1 cellular context compared by ENCODE assay signal in the genomic region with DNA sequence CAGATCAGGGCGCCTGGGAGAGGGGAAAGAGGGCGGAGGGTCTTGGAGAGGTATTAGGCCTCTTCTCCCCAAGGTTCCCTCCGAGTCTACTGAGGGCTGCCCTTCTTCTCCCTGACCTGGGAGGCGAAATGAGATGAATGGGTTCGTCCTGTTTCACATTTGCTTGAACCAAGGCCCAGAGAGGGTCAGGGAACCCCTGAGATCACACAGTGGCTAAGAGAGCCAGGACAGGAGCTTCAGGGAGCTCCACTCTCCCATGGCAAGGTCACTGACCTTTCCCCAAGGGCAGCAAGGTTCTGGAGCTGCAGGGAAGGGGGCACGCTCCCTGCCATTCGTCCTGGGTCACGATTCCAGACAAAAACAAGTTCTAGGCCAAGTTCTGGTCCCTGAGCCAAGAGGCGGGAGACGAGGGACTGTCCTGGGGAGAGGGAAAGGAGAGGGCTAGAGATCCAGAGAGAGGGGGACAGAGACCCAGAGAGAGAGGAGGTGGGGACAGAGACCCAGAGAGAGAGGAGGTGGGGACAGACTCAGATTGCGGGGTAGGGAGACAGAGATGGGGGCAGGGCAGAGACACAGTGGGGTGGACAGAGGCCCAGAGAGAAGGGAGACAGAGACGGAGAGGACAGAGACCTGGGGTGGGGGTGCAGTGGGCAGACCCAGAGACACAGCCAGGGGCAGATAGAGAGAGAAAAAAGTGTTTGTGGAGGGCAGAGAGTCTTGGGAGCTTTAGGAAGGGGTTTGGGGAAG.
TF ChIP-seq lines count a peak whose summit lies in the region.

No MANE protein-coding gene starts in this region.

TF ChIP-seq in K562, 482 proteins besides CTCF, POLR2A, EP300 and RAD21:
- no peak for TF ChIP-seq RFX1 (IDR thresholded peaks at IDR 0.05)
- no peak for TF ChIP-seq SMAD4 (CRISPR knock-in tag; conservative IDR thresholded peaks at IDR 0.05)
- no peak for TF ChIP-seq NFYB (IDR thresholded peaks at IDR 0.05; ENCODE audit: extremely low read depth, insufficient read length)
- TF ChIP-seq ZNF584 (CRISPR knock-in tag; IDR thresholded peaks at IDR 0.05; ENCODE audit: low read depth), result no peak
- TF ChIP-seq, protein P1, sequence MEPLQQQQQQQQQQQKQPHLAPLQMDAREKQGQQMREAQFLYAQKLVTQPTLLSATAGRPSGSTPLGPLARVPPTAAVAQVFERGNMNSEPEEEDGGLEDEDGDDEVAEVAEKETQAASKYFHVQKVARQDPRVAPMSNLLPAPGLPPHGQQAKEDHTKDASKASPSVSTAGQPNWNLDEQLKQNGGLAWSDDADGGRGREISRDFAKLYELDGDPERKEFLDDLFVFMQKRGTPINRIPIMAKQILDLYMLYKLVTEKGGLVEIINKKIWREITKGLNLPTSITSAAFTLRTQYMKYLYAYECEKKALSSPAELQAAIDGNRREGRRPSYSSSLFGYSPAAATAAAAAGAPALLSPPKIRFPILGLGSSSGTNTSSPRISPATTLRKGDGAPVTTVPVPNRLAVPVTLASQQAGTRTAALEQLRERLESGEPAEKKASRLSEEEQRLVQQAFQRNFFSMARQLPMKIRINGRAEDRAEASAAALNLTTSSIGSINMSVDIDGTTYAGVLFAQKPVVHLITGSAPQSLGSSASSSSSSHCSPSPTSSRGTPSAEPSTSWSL (CRISPR knock-in tag; IDR thresholded peaks at IDR 0.05; ENCODE audit: borderline replicate concordance), result no peak
- TF ChIP-seq ZNF740 (CRISPR knock-in tag; IDR thresholded peaks at IDR 0.05), result 0 out of 2 replicates have a peak, but pooled peaks have one; percentile 12
- TF ChIP-seq ZNF740 (tag; IDR thresholded peaks at IDR 0.05), result no peak
- no peak for TF ChIP-seq XRCC3 (IDR thresholded peaks at IDR 0.05)
- TF ChIP-seq, protein P2, sequence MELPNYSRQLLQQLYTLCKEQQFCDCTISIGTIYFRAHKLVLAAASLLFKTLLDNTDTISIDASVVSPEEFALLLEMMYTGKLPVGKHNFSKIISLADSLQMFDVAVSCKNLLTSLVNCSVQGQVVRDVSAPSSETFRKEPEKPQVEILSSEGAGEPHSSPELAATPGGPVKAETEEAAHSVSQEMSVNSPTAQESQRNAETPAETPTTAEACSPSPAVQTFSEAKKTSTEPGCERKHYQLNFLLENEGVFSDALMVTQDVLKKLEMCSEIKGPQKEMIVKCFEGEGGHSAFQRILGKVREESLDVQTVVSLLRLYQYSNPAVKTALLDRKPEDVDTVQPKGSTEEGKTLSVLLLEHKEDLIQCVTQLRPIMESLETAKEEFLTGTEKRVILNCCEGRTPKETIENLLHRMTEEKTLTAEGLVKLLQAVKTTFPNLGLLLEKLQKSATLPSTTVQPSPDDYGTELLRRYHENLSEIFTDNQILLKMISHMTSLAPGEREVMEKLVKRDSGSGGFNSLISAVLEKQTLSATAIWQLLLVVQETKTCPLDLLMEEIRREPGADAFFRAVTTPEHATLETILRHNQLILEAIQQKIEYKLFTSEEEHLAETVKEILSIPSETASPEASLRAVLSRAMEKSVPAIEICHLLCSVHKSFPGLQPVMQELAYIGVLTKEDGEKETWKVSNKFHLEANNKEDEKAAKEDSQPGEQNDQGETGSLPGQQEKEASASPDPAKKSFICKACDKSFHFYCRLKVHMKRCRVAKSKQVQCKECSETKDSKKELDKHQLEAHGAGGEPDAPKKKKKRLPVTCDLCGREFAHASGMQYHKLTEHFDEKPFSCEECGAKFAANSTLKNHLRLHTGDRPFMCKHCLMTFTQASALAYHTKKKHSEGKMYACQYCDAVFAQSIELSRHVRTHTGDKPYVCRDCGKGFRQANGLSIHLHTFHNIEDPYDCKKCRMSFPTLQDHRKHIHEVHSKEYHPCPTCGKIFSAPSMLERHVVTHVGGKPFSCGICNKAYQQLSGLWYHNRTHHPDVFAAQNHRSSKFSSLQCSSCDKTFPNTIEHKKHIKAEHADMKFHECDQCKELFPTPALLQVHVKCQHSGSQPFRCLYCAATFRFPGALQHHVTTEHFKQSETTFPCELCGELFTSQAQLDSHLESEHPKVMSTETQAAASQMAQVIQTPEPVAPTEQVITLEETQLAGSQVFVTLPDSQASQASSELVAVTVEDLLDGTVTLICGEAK (IDR thresholded peaks at IDR 0.05), result no peak
- TF ChIP-seq, protein P2 (CRISPR knock-in tag; IDR thresholded peaks at IDR 0.05), result no peak
- TF ChIP-seq, protein P3, sequence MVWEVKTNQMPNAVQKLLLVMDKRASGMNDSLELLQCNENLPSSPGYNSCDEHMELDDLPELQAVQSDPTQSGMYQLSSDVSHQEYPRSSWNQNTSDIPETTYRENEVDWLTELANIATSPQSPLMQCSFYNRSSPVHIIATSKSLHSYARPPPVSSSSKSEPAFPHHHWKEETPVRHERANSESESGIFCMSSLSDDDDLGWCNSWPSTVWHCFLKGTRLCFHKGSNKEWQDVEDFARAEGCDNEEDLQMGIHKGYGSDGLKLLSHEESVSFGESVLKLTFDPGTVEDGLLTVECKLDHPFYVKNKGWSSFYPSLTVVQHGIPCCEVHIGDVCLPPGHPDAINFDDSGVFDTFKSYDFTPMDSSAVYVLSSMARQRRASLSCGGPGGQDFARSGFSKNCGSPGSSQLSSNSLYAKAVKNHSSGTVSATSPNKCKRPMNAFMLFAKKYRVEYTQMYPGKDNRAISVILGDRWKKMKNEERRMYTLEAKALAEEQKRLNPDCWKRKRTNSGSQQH (CRISPR knock-in tag; IDR thresholded peaks at IDR 0.05), result 0 out of 2 replicates have a peak, but pooled peaks have one; percentile 13
- TF ChIP-seq ZNF239 (CRISPR knock-in tag; IDR thresholded peaks at IDR 0.05), result no peak
- peak; percentile 37 for TF ChIP-seq ZFP36 (IDR thresholded peaks at IDR 0.05; ENCODE audit: low read depth, low read length, partially characterized antibody)
- TF ChIP-seq SUPT5H (IDR thresholded peaks at IDR 0.05), result 0 out of 2 replicates have a peak, but pooled peaks have one; percentile 24
